12 cellular contexts compared by ENCODE assay signal in genomic region chr12:13472690-13473089, GRCh38.
A peak's percentile ranks its signal among the peaks of the same experiment; 100 is the strongest.
DNase-seq lines count a peak whose midpoint lies in the region; ATAC-seq, FAIRE-seq and TF ChIP-seq lines count a peak whose summit lies in the region.
"Had no signal": no experiment of that assay in that cellular context is flagged by ENCODE, and none has a peak within 500 bp of the region (broad histone marks: within the 10 kb centered on the region; RNA-seq: fewer than 3 reads in every experiment).

No MANE protein-coding gene starts in this region.

- TF ChIP-seq CTCF in GM10266 (IDR thresholded peaks at IDR 0.05; ENCODE audit: control insufficient read depth, insufficient read depth, low read depth, missing control alignments) = no peak

- DNase-seq in GM10266 (ENCODE audit: extremely low spot score) (peak; percentile 45), amniotic epithelial cell (ENCODE audit: low read depth) (peak; percentile 29), urothelium cell line (ENCODE audit: low spot score) (no peak), NCI-H82 treated with DMSO at 0.1 percent for 48 hours (lab: John Stamatoyannopoulos, UW; ENCODE audit: unreplicated experiment) (no peak), GM03348 (ENCODE audit: low spot score) (no peak), NCI-H1417 (lab: John Stamatoyannopoulos, UW) (no peak)
- DNase-seq: activated CD4-positive, alpha-beta memory T cell treated with anti-CD3 and anti-CD28 coated beads for 36 hours; dermis blood vessel endothelial cell; transverse colon had no signal

- FAIRE-seq in urothelium cell line (lab: Jason Lieb, UNC) = no peak
- FAIRE-seq: islet of Langerhans had no signal

- peak; percentile 97 for ATAC-seq in GM19467 (IDR thresholded peaks at IDR 0.05; ENCODE audit: unreplicated experiment)
- peak; percentile 99 for ATAC-seq in HG03064 (IDR thresholded peaks at IDR 0.05; ENCODE audit: low read depth, unreplicated experiment)

Comparison
In these comparisons a context has a peak if more than half of its experiments do, and no peak if none do; other contexts are left out.
1. DNase-seq: peak in GM10266 (single experiment) and amniotic epithelial cell (single experiment); none in urothelium cell line (single experiment), NCI-H82 treated with DMSO at 0.1 percent for 48 hours (single experiment), GM03348 (single experiment) and NCI-H1417 (0 of 3).